In the genomic region with DNA sequence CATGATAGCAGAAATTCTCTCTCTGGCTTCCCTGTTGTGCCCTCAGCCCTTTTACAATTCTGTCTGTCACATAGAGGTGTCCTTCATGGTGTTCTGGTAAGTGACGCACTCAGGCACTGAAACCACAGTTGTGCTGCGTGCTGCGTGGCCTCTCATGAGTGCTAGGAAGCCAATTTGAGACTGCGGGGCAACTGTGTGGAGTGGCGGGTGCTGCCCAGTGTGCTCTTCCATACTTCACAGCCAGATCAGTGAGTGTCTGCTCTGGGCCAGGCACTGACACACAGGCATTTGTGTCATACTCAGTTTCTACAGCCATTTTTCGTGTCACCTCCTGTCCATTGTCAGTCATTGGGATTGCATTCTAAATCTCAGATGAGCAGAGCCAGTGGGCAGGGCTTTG, we compare ENCODE assay signal across 1 cellular context.
TF ChIP-seq lines count a peak whose summit lies in the region.

No MANE protein-coding gene starts in this region.

TF ChIP-seq in SK-N-SH, 30 proteins besides CTCF, POLR2A, EP300 and RAD21 (continued from another document):
- TF ChIP-seq FOSL2 (IDR thresholded peaks at IDR 0.05; ENCODE audit: borderline replicate concordance, low read depth) = no peak
- TF ChIP-seq RCOR1 (IDR thresholded peaks at IDR 0.05; ENCODE audit: low read length) = no peak
- TF ChIP-seq ELF1 (IDR thresholded peaks at IDR 0.05) = no peak
- TF ChIP-seq, protein P1, sequence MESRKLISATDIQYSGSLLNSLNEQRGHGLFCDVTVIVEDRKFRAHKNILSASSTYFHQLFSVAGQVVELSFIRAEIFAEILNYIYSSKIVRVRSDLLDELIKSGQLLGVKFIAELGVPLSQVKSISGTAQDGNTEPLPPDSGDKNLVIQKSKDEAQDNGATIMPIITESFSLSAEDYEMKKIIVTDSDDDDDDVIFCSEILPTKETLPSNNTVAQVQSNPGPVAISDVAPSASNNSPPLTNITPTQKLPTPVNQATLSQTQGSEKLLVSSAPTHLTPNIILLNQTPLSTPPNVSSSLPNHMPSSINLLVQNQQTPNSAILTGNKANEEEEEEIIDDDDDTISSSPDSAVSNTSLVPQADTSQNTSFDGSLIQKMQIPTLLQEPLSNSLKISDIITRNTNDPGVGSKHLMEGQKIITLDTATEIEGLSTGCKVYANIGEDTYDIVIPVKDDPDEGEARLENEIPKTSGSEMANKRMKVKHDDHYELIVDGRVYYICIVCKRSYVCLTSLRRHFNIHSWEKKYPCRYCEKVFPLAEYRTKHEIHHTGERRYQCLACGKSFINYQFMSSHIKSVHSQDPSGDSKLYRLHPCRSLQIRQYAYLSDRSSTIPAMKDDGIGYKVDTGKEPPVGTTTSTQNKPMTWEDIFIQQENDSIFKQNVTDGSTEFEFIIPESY (IDR thresholded peaks at IDR 0.05; ENCODE audit: borderline replicate concordance, low read depth) = no peak
- TF ChIP-seq NRF1 (IDR thresholded peaks at IDR 0.05; ENCODE audit: low read depth, low read length) = no peak
- no peak for TF ChIP-seq YY1 (IDR thresholded peaks at IDR 0.05; ENCODE audit: low read depth)
- TF ChIP-seq RFX5 (IDR thresholded peaks at IDR 0.05; ENCODE audit: low read length) = no peak
- TF ChIP-seq SMC3 (IDR thresholded peaks at IDR 0.05; ENCODE audit: low read depth, low read length) = no peak
